19 cellular contexts compared by ENCODE assay signal in genomic region chr2:23478933-23479683, GRCh38.
DNase-seq lines count a peak whose midpoint lies in the region; FAIRE-seq and TF ChIP-seq lines count a peak whose summit lies in the region.
"Had no signal": no experiment of that assay in that cellular context is flagged by ENCODE, and none has a peak within 500 bp of the region (broad histone marks: within the 10 kb centered on the region; RNA-seq: fewer than 3 reads in every experiment).

No MANE protein-coding gene starts in this region.

- H2BK120ac ChIP-seq in H9 (ENCODE audit: low read depth, low read length, poor library complexity, severe bottlenecking), result no peak overlapping the region
- no peak overlapping the region for H2BK120ac ChIP-seq in neuronal stem cell (ENCODE audit: low read depth, low read length)

- H3K4me2 ChIP-seq in H9 (ENCODE audit: insufficient read depth, insufficient read length, low read length), result no peak overlapping the region
- H3K4me2 ChIP-seq in neuronal stem cell (ENCODE audit: insufficient read depth, low read length, poor library complexity, severe bottlenecking), result no peak overlapping the region
- H3K4me2 ChIP-seq: PC-9 had no signal

- no peaks in the 10 kb centered on the region; a peak in 1 of 7 replicates for H3K36me3 Mint-ChIP-seq in H9 (ENCODE audit: insufficient read depth in 1 of 3, low read depth in 3 of 3)
- H3K36me3 Mint-ChIP-seq: CD8-positive, alpha-beta memory T cell; T-cell had no signal

- no peaks in the 10 kb centered on the region for H3K27me3 ChIP-seq in H9 (ENCODE audit: insufficient read depth, low read length)
- H3K27me3 ChIP-seq in neuronal stem cell (ENCODE audit: control insufficient read depth in 3 of 3, insufficient read depth in 3 of 3, low read depth in 1 of 3, low read length in 3 of 3), result no peaks in the 10 kb centered on the region

- H3K27me3 Mint-ChIP-seq in H9 (ENCODE audit: low read depth), result peaks cover 34% of the 10 kb centered on the region

- H3K27ac ChIP-seq in H9 (ENCODE audit: insufficient read length, low read depth, low read length) (no peak overlapping the region), kidney (ENCODE audit: low read depth in 2 of 2, low read length in 2 of 2) (no peak overlapping the region), neuronal stem cell (replicated peaks; ENCODE audit: low read length) (no peak overlapping the region)
- H3K27ac ChIP-seq: PC-9, SK-N-MC had no signal

- H3K9me3 Mint-ChIP-seq in H9, result no peaks in the 10 kb centered on the region
- H3K9me3 Mint-ChIP-seq: CD8-positive, alpha-beta memory T cell; HFFc6; T-cell had no signal

- H3K4me3 Mint-ChIP-seq in H9, result peak overlapping the region in 1 of 2 experiments; percentile 58; a peak in 1 of 5 replicates
- H3K4me3 Mint-ChIP-seq: CD8-positive, alpha-beta memory T cell; HFFc6; T-cell had no signal

- H4K5ac ChIP-seq in H9 (ENCODE audit: insufficient read length, low read depth, low read length), result no peak overlapping the region

- peak overlapping the region; percentile 18 for H3K18ac ChIP-seq in H9 (ENCODE audit: insufficient read length, low read depth, low read length)
- H3K18ac ChIP-seq in neuronal stem cell (ENCODE audit: low read length), result peak overlapping the region; percentile 85

- H2BK20ac ChIP-seq in H9 (ENCODE audit: low read depth, low read length, poor library complexity, severe bottlenecking), result no peak overlapping the region

- H3K36me3 ChIP-seq in kidney (ENCODE audit: control insufficient read depth in 1 of 2, insufficient read depth in 2 of 2, low read length in 2 of 2) (no peaks in the 10 kb centered on the region), neuronal stem cell (replicated peaks in 1 of 2; ENCODE audit: control insufficient read depth in 2 of 2, insufficient read depth in 2 of 2, low read length in 2 of 2) (no peaks in the 10 kb centered on the region)

- H3K4ac ChIP-seq in H9 (ENCODE audit: low read depth, low read length) (no peak overlapping the region), neuronal stem cell (ENCODE audit: low read length) (peak overlapping the region; percentile 90)

- H3K79me2 ChIP-seq in H9 (ENCODE audit: insufficient read depth, low read length), result no peaks in the 10 kb centered on the region

- H4K20me1 ChIP-seq in H9 (ENCODE audit: control insufficient read depth, insufficient read depth, insufficient read length), result no peaks in the 10 kb centered on the region

- no peak overlapping the region for H3K4me3 ChIP-seq in kidney (ENCODE audit: low read length in 2 of 2)
- H3K4me3 ChIP-seq in neuronal stem cell (ENCODE audit: low read length in 2 of 2), result peak overlapping the region in 1 of 2 donors; percentile 16
- H3K4me3 ChIP-seq: PC-9, SK-N-MC had no signal

- peaks cover 65 to 72% of the 10 kb centered on the region in 2 experiments for H3K4me1 Mint-ChIP-seq in H9
- H3K4me1 Mint-ChIP-seq: CD8-positive, alpha-beta memory T cell; T-cell had no signal

- no peaks in the 10 kb centered on the region for H3K9me3 ChIP-seq in H9 (ENCODE audit: control insufficient read depth, low read depth, low read length)
- no peaks in the 10 kb centered on the region for H3K9me3 ChIP-seq in kidney (ENCODE audit: control insufficient read depth in 1 of 2, low read length in 2 of 2)
- no peaks in the 10 kb centered on the region for H3K9me3 ChIP-seq in neuronal stem cell (replicated peaks in 1 of 2; ENCODE audit: control insufficient read depth in 2 of 2, insufficient read depth in 1 of 2, low read depth in 1 of 2, low read length in 2 of 2)

- H3K56ac ChIP-seq in H9 (ENCODE audit: insufficient read length, low read depth, low read length), result no peak overlapping the region

- H2AK5ac ChIP-seq in H9 (ENCODE audit: insufficient read length, low read length) (no peak overlapping the region), neuronal stem cell (ENCODE audit: low read depth, low read length) (peak overlapping the region; percentile 91)

- in situ Hi-C loops in GM13976 (cut with MboI; ENCODE audit: low sequenced_read_pairs, unreplicated experiment), result no loop called here

- FAIRE-seq in kidney (lab: Jason Lieb, UNC), result no peak
- FAIRE-seq: GM18507 had no signal

- H3K23ac ChIP-seq in H9 (ENCODE audit: insufficient read length, low read depth, low read length) (no peak overlapping the region), neuronal stem cell (ENCODE audit: low read depth, low read length, poor library complexity) (peak overlapping the region; percentile 36)

- peak overlapping the region in 2 of 3 experiments; percentile 44 to 85; a peak in 5 of 7 replicates for H3K27ac Mint-ChIP-seq in H9
- H3K27ac Mint-ChIP-seq: CD8-positive, alpha-beta memory T cell; HFFc6; T-cell had no signal

- H4K8ac ChIP-seq in H9 (replicated peaks; ENCODE audit: insufficient read length, low read depth, low read length) (no peak overlapping the region), neuronal stem cell (ENCODE audit: low read depth, low read length) (no peak overlapping the region)

- H3K14ac ChIP-seq in H9 (ENCODE audit: insufficient read depth, low read length) (no peak overlapping the region), neuronal stem cell (ENCODE audit: low read length) (peak overlapping the region; percentile 17)

- no CpG with 5 or more reads among the region's 20 CpGs for WGBS in H9 (ENCODE audit: extremely low coverage, insufficient read length, low lambda C conversion rate)
- no CpG with 5 or more reads among the region's 20 CpGs for WGBS in neuronal stem cell (ENCODE audit: extremely low coverage in 2 of 2, insufficient read length in 2 of 2, insufficient replicate concordance in 1 of 2), 2 donors

- H3K79me1 ChIP-seq in H9 (ENCODE audit: insufficient read depth, low read depth, low read length, poor library complexity, severe bottlenecking) (no peaks in the 10 kb centered on the region), neuronal stem cell (ENCODE audit: low read depth, low read length) (peaks cover 4% of the 10 kb centered on the region)

- H4K91ac ChIP-seq in H9 (ENCODE audit: insufficient read length, low read depth, low read length), result no peak overlapping the region
- peak overlapping the region; percentile 23 for H4K91ac ChIP-seq in neuronal stem cell (ENCODE audit: low read depth, low read length, poor library complexity)

- peak; percentile 30 for DNase-seq in ELF-1 (ENCODE audit: low read depth, low spot score)
- no peak for DNase-seq in H9
- DNase-seq in kidney, result peak; percentile 60
- DNase-seq in neuronal stem cell (ENCODE audit: low spot score), result no peak
- DNase-seq in epidermal melanocyte (ENCODE audit: insufficient read length, low spot score), result no peak
- DNase-seq in GM13976 (ENCODE audit: low spot score), result no peak
- no peak for DNase-seq in ureter (ENCODE audit: low spot score)
- DNase-seq in effector CD8-positive, alpha-beta T cell (lab: John Stamatoyannopoulos, UW), result no peak
- DNase-seq: CD8-positive, alpha-beta memory T cell; DMS153; HFFc6; MM.1S; NCI-H1105; NCI-H187 treated with DMSO at 0.1 percent for 48 hours; NCI-H69; PC-9; T-cell had no signal

- no peak overlapping the region for H3T11ph ChIP-seq in H9 (ENCODE audit: low read length)

- no peaks in the 10 kb centered on the region for H3K23me2 ChIP-seq in H9 (ENCODE audit: insufficient read length, low read depth, low read length, poor library complexity, severe bottlenecking)

- no peak overlapping the region for H2BK12ac ChIP-seq in H9 (ENCODE audit: insufficient read length, low read depth, low read length)
- H2BK12ac ChIP-seq in neuronal stem cell (ENCODE audit: low read length), result peak overlapping the region; percentile 23

- no peak for TF ChIP-seq CTCF in H9 (conservative IDR thresholded peaks at IDR 0.05)
- no peak for TF ChIP-seq CTCF in kidney (IDR thresholded peaks at IDR 0.05; ENCODE audit: borderline replicate concordance, extremely low read depth, insufficient read depth)
- TF ChIP-seq CTCF in GM13976 (IDR thresholded peaks at IDR 0.05; ENCODE audit: borderline replicate concordance, control extremely low read depth, extremely low read depth, insufficient read depth, missing control alignments), result no peak

- H3K4me1 ChIP-seq in H9 (ENCODE audit: insufficient read depth, low read length) (peaks cover 10% of the 10 kb centered on the region; the same call in 1 of the 2 replicates), kidney (ENCODE audit: control insufficient read depth in 1 of 2, insufficient read depth in 1 of 2, low read depth in 1 of 2, low read length in 2 of 2) (no peaks in the 10 kb centered on the region), neuronal stem cell (ENCODE audit: control insufficient read depth in 2 of 2, insufficient read depth in 1 of 2, low read depth in 1 of 2, low read length in 2 of 2) (peaks cover 19 to 29% of the 10 kb centered on the region in 2 donors)

- no peak overlapping the region for H2BK5ac ChIP-seq in H9 (ENCODE audit: insufficient read length, low read length)
- H2BK5ac ChIP-seq in neuronal stem cell (ENCODE audit: low read length), result peak overlapping the region; percentile 0

- intact Hi-C loops in kidney (cut with DNase I), result no loop called here

- H2AFZ ChIP-seq in H9 (ENCODE audit: low read length) (no peak overlapping the region), neuronal stem cell (ENCODE audit: low read length) (no peak overlapping the region)
- H2AFZ ChIP-seq: PC-9 had no signal

- no peak overlapping the region for H2BK15ac ChIP-seq in H9 (ENCODE audit: low read depth, low read length)
- peak overlapping the region; percentile 73 for H2BK15ac ChIP-seq in neuronal stem cell (ENCODE audit: low read length)

- H3K9ac ChIP-seq in H9 (ENCODE audit: extremely low read depth, insufficient read length, low read length) (no peak overlapping the region), kidney (ENCODE audit: low read length in 2 of 2) (no peak overlapping the region), neuronal stem cell (ENCODE audit: low read depth, low read length, poor library complexity) (peak overlapping the region; percentile 68)

Comparison
In these comparisons a context has a peak if more than half of its experiments do, and no peak if none do; other contexts are left out.
1. DNase-seq: peak in ELF-1 (single experiment) and kidney (single experiment); none in H9 (single experiment), neuronal stem cell (single experiment), epidermal melanocyte (single experiment), GM13976 (single experiment), ureter (single experiment) and effector CD8-positive, alpha-beta T cell (single experiment).